In genomic region chr1:20871419-20871818, GRCh38 we compare ENCODE assay signal across 13 cellular contexts.
"Had no signal": no experiment of that assay in that cellular context is flagged by ENCODE, and none has a peak within 500 bp of the region (broad histone marks: within the 10 kb centered on the region; RNA-seq: fewer than 3 reads in every experiment).

No MANE protein-coding gene starts in this region.

- H3K9me3 Mint-ChIP-seq: activated T-helper 1 cell treated with anti-CD3 and anti-CD28 coated beads, Interleukin-12 subunit alpha, Interleukin-12 subunit beta, Interleukin-2, Interleukin-4 antibody, amounts not matched to agents 30 ng/mL and 10 ng/mL and 1 ng/mL, durations not matched to agents 14 hours and 24 hours and 36 hours; immature natural killer cell; naive B cell; stimulated activated memory B cell treated with anti-CD40 and anti-IgM and Interleukin-4, amounts not matched to agents 10 μg/mL and 1 μg/mL and 100 μg/mL, for 72 hours had no signal

- ATAC-seq: activated CD4-positive, CD25-positive, alpha-beta regulatory T cell treated with anti-CD3 and anti-CD28 coated beads, Interleukin-2, amount 50 U/mL, for 24 hours; foreskin keratinocyte; stimulated activated memory B cell treated with anti-CD40 and anti-IgM and Interleukin-4, amounts not matched to agents 10 μg/mL and 1 μg/mL and 100 μg/mL, for 72 hours had no signal

- H3K4me3 Mint-ChIP-seq: activated T-helper 1 cell treated with anti-CD3 and anti-CD28 coated beads, Interleukin-12 subunit alpha, Interleukin-12 subunit beta, Interleukin-2, Interleukin-4 antibody, amounts not matched to agents 30 ng/mL and 10 ng/mL and 1 ng/mL, durations not matched to agents 14 hours and 24 hours and 36 hours; immature natural killer cell; naive B cell; stimulated activated memory B cell treated with anti-CD40 and anti-IgM and Interleukin-4, amounts not matched to agents 10 μg/mL and 1 μg/mL and 100 μg/mL, for 72 hours had no signal

- DNase-seq: activated CD4-positive, alpha-beta T cell treated with anti-CD3 and anti-CD28 coated beads, Interleukin-2, amount 50 U/mL, for 1 hour; activated CD8-positive, alpha-beta memory T cell treated with anti-CD3 and anti-CD28 coated beads for 24 hours; foreskin keratinocyte; head of caudate nucleus; immature natural killer cell; naive B cell; posterior cingulate gyrus; stimulated activated CD4-positive, alpha-beta T cell treated with anti-CD3 and anti-CD28 coated beads, Interleukin-2, amount 100 ng/mL, for 48 hours; T-helper 9 cell; thyroid gland had no signal

- H3K27ac Mint-ChIP-seq: activated T-helper 1 cell treated with anti-CD3 and anti-CD28 coated beads, Interleukin-12 subunit alpha, Interleukin-12 subunit beta, Interleukin-2, Interleukin-4 antibody, amounts not matched to agents 30 ng/mL and 10 ng/mL and 1 ng/mL, durations not matched to agents 14 hours and 24 hours and 36 hours; immature natural killer cell; stimulated activated memory B cell treated with anti-CD40 and anti-IgM and Interleukin-4, amounts not matched to agents 10 μg/mL and 1 μg/mL and 100 μg/mL, for 72 hours had no signal

- H3K27me3 Mint-ChIP-seq: naive B cell; stimulated activated memory B cell treated with anti-CD40 and anti-IgM and Interleukin-4, amounts not matched to agents 10 μg/mL and 1 μg/mL and 100 μg/mL, for 72 hours had no signal
